8 cellular contexts compared by ENCODE assay signal in genomic region chr15:80989110-80989517, GRCh38. TPM values are rescaled to one million over a fixed set of nuclear protein-coding genes. Genes with fewer than 3 reads are reported as not detected.
DNase-seq lines count a peak whose midpoint lies in the region; ATAC-seq, FAIRE-seq and TF ChIP-seq lines count a peak whose summit lies in the region.

No MANE protein-coding gene starts in this region.

- TF ChIP-seq CTCF in PC-9 (conservative IDR thresholded peaks at IDR 0.05) (no peak), epithelial cell of esophagus (IDR thresholded peaks at IDR 0.05; ENCODE audit: insufficient read depth, low read depth, low read length, missing control alignments) (no peak)

- FAIRE-seq in GM12891 (lab: Jason Lieb, UNC) = no peak

- POLR2A ChIA-PET in PC-9 (lab: Charles Lee; ENCODE audit: unreplicated experiment) = no interaction called here

- H3K4me3 ChIP-seq in ACC112 (ENCODE audit: low read depth, low read length) = peak overlapping the region; percentile 85
- H3K4me3 ChIP-seq in PC-9 = peak overlapping the region; percentile 87
- H3K4me3 ChIP-seq in epithelial cell of esophagus (ENCODE audit: low read length) = peak overlapping the region; percentile 99
- H3K4me3 ChIP-seq in neuron (ENCODE audit: low read length) = peak overlapping the region; percentile 62

- H3K4me1 ChIP-seq in ACC112 (ENCODE audit: control insufficient read depth, insufficient read depth, low read length, unreplicated experiment) (peaks cover 46% of the 10 kb centered on the region), PC-9 (replicated peaks; ENCODE audit: insufficient read depth) (peaks cover 24% of the 10 kb centered on the region), neuron (ENCODE audit: insufficient read depth, low read length) (peaks cover 13% of the 10 kb centered on the region)

- peak overlapping the region; percentile 79 for H2AFZ ChIP-seq in ACC112 (ENCODE audit: low read length, unreplicated experiment)
- H2AFZ ChIP-seq in PC-9 = peak overlapping the region; percentile 88
- H2AFZ ChIP-seq in neuron (ENCODE audit: low read depth, low read length) = peak overlapping the region; percentile 62

- no peak for TF ChIP-seq POLR2A in GM12891 (IDR thresholded peaks at IDR 0.05; ENCODE audit: low read depth, low read length)

- no peaks in the 10 kb centered on the region; the same call in 1 of the 2 replicates for H3K9me2 ChIP-seq in PC-9 (ENCODE audit: insufficient read depth)

- H3K4me2 ChIP-seq in PC-9 = peak overlapping the region; percentile 89

- H3K27ac ChIP-seq in ACC112 (ENCODE audit: low read depth, low read length) (peak overlapping the region; percentile 14; the same call in 1 of the 2 replicates), PC-9 (no peak overlapping the region)

- H3K27me3 ChIP-seq in ACC112 (ENCODE audit: insufficient read depth, low read length) (no peaks in the 10 kb centered on the region), PC-9 (ENCODE audit: insufficient read depth, low read depth) (no peaks in the 10 kb centered on the region), neuron (ENCODE audit: insufficient read depth, low read length) (no peaks in the 10 kb centered on the region)

- H3K79me2 ChIP-seq in ACC112 (ENCODE audit: control insufficient read depth, insufficient read depth, low read length, unreplicated experiment) (peaks cover 52% of the 10 kb centered on the region), PC-9 (ENCODE audit: low read depth) (peaks cover 53% of the 10 kb centered on the region)

- CTCF ChIA-PET in PC-9 (lab: Charles Lee) = no interaction called here

- H3K9me3 ChIP-seq in PC-9 (ENCODE audit: insufficient read depth, low read depth) = no peaks in the 10 kb centered on the region
- H3K9me3 ChIP-seq in neuron (ENCODE audit: low read length) = no peaks in the 10 kb centered on the region

- peaks cover 11% of the 10 kb centered on the region; the same call in 1 of the 2 replicates for H3F3A ChIP-seq in PC-9 (ENCODE audit: insufficient read depth, low read depth)

- peak; percentile 1 for ATAC-seq in GM21367 (IDR thresholded peaks at IDR 0.05; ENCODE audit: unreplicated experiment)

- no peak for DNase-seq in PC-9
- no peak for DNase-seq in epithelial cell of esophagus (ENCODE audit: low read depth)
- DNase-seq in NCI-H2227 treated with DMSO at 0.1 percent for 48 hours (lab: John Stamatoyannopoulos, UW) = no peak
- no peak for DNase-seq in GM12891 (ENCODE audit: insufficient read length, low spot score)
- no peak for DNase-seq in activated effector memory CD4-positive, alpha-beta T cell treated with Interleukin-2 at 50 U/mL for 16 hours

- intact Hi-C loops in PC-9 (cut with micrococcal nuclease; ENCODE audit: unreplicated experiment) = loop anchor here (1.0 kb wide), 1 partner anchor 11 kb away; the partner anchor contains the start of gene TLNRD1

- H4K20me1 ChIP-seq in PC-9 (ENCODE audit: insufficient read depth) = peaks cover 5% of the 10 kb centered on the region; the same call in 1 of the 2 replicates

- no TSS peak for BruUV-seq in PC-9 (replicated peaks; lab: Mats Ljungman, UMichigan)

- H3K36me3 ChIP-seq in ACC112 (ENCODE audit: insufficient read depth, low read length) (no peaks in the 10 kb centered on the region), PC-9 (ENCODE audit: low read depth) (no peaks in the 10 kb centered on the region), neuron (ENCODE audit: insufficient read depth, low read length) (peaks cover 5% of the 10 kb centered on the region)

TF ChIP-seq in GM12891, 5 proteins besides CTCF, POLR2A, EP300 and RAD21:
- no peak for TF ChIP-seq SPI1 (IDR thresholded peaks at IDR 0.05; ENCODE audit: low read depth, low read length)
- no peak for TF ChIP-seq PAX5 (IDR thresholded peaks at IDR 0.05; ENCODE audit: insufficient read depth, low read length, severe bottlenecking)
- no peak for TF ChIP-seq POLR2AphosphoS5 (IDR thresholded peaks at IDR 0.05; ENCODE audit: low read depth, low read length)
- TF ChIP-seq TAF1 (IDR thresholded peaks at IDR 0.05; ENCODE audit: low read depth, low read length) = no peak
- TF ChIP-seq POU2F2 (IDR thresholded peaks at IDR 0.05; ENCODE audit: low read depth, low read length) = no peak
TF ChIP-seq in GM12891: peak in this region for 0.

RNA-seq across cellular contexts. Expression of gene MESD, which starts 0.5 kb away (rescaled TPM):
- total RNA-seq in PC-9 (2021) = 21.9 and 22.8 TPM in 2 replicates
- polyA plus RNA-seq in GM12891 (2012; ENCODE audit: low read depth, missing spikeins) = 12.6 TPM

RNA-seq across cellular contexts. Expression of gene TLNRD1, which starts 11.6 kb away (rescaled TPM):
- total RNA-seq in PC-9 (2021) = 14.9 and 18.2 TPM in 2 replicates
- 6.8 TPM for polyA plus RNA-seq in GM12891 (2012; ENCODE audit: low read depth, missing spikeins)
